8 cellular contexts compared by ENCODE assay signal in the genomic region with DNA sequence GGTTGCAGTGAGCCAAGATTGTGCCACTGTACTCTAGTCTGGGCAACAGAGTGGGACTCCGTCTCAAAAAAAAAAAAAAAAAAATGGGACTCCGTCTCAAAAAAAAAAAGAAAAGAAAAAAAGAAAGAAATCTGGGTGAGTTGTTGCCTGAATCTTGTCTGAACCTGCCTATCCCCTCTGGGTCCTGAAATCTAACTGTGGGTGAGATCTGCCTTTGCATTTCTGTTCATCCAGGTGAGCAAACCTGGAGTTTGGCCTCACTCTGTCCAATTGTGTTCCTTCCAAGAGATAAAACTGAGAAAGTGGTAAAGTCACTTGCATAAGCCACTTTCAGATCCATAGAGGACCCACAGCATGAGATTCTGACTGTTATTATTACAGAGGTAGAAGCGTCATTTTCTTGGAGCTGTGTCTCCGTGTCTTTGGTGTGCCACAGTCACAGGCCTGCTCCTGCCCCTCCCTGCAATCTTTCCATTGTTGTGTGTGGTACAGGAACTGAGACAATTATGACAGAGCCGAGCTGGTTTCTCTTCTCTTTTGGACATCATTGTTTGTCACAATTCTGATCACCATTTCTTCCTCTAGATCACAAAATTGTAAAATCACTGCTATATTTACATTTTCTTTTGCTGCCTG.
A peak's percentile ranks its signal among the peaks of the same experiment; 100 is the strongest.
DNase-seq lines count a peak whose midpoint lies in the region; ATAC-seq and TF ChIP-seq lines count a peak whose summit lies in the region.

No MANE protein-coding gene starts in this region.

- no peak for TF ChIP-seq POLR2A in ovary (IDR thresholded peaks at IDR 0.05)

- TF ChIP-seq CTCF in right atrium auricular region (IDR thresholded peaks at IDR 0.05) (no peak), ovary (IDR thresholded peaks at IDR 0.05) (no peak)

- H3K9me3 ChIP-seq in right atrium auricular region: no peaks in the 10 kb centered on the region
- H3K9me3 ChIP-seq in ovary: no peaks in the 10 kb centered on the region

- H3K27ac ChIP-seq in right atrium auricular region (peak overlapping the region; percentile 17 to 42), ovary (peak overlapping the region in 1 of 2 donors; percentile 29)

- no peak overlapping the region for H3K4me3 ChIP-seq in right atrium auricular region
- no peak overlapping the region for H3K4me3 ChIP-seq in ovary

- WGBS in ovary, 3 donors: 82 to 86% (median 85%) methylated on average over 5 of the region's 5 CpGs

- TF ChIP-seq EP300 in ovary (IDR thresholded peaks at IDR 0.05): no peak

- H3K27me3 ChIP-seq in right atrium auricular region: no peaks in the 10 kb centered on the region
- H3K27me3 ChIP-seq in ovary: no peaks in the 10 kb centered on the region

- DNase-seq in activated CD4-positive, alpha-beta T cell treated with anti-CD3 and anti-CD28 coated beads, Interleukin-2, amount 50 U/mL, for 1 hour: peak; percentile 8
- DNase-seq in right atrium auricular region (ENCODE audit: low spot score) (peak; percentile 72), NCI-H524 treated with DMSO at 0.1 percent for 48 hours (lab: John Stamatoyannopoulos, UW) (no peak), NCI-H2171 (lab: John Stamatoyannopoulos, UW) (no peak), ovary (no peak)
- DNase-seq in stimulated activated CD8-positive, alpha-beta memory T cell treated with anti-CD3 and anti-CD28 coated beads, Interleukin-4, amount 100 ng/mL, for 24 hours (ENCODE audit: low read depth): peak; percentile 11

- ATAC-seq in GM19328 (IDR thresholded peaks at IDR 0.05; ENCODE audit: unreplicated experiment): peak; percentile 94
- peak; percentile 93 for ATAC-seq in HG03045 (IDR thresholded peaks at IDR 0.05; ENCODE audit: unreplicated experiment)

- H3K4me1 ChIP-seq in right atrium auricular region (peaks cover 0 to 38% of the 10 kb centered on the region in 2 donors), ovary (ENCODE audit: insufficient read depth) (peaks cover 8% of the 10 kb centered on the region)

- intact Hi-C loops in ovary (cut with DNase I): no loop called here

- no peaks in the 10 kb centered on the region for H3K36me3 ChIP-seq in right atrium auricular region
- H3K36me3 ChIP-seq in ovary: no peaks in the 10 kb centered on the region

Comparison
In these comparisons a context has a peak if more than half of its experiments do, and no peak if none do; other contexts are left out.
1. DNase-seq: peak in activated CD4-positive, alpha-beta T cell treated with anti-CD3 and anti-CD28 coated beads, Interleukin-2, amount 50 U/mL, for 1 hour (single experiment), right atrium auricular region (single experiment) and stimulated activated CD8-positive, alpha-beta memory T cell treated with anti-CD3 and anti-CD28 coated beads, Interleukin-4, amount 100 ng/mL, for 24 hours (single experiment); none in NCI-H524 treated with DMSO at 0.1 percent for 48 hours (single experiment), NCI-H2171 (single experiment) and ovary (0 of 5).